Comparison of ENCODE assay signal across 17 cellular contexts in the genomic region with DNA sequence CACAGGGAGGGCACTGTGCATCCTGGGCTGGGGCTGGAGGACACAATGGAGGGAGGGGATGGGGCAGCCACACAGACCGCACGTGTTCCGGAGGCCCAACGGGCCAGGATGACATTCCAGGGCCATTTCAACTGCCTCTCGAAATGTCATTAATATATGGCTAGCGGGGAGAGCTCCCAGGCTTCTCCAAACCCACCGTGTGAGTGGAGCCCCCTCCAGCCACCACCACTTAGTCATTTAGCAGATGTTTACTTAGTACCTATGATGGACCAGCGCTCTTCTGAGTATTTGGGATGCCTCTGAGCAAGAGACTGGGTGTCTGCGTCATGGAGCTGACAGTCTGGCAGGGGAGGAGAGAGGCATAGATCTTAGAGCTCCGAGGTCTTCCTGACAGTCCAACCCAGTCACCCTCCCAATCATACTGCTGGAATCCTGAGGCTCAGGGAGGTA.
A peak's percentile ranks its signal among the peaks of the same experiment; 100 is the strongest.
DNase-seq lines count a peak whose midpoint lies in the region; ATAC-seq and TF ChIP-seq lines count a peak whose summit lies in the region.
"Had no signal": no experiment of that assay in that cellular context is flagged by ENCODE, and none has a peak within 500 bp of the region (broad histone marks: within the 10 kb centered on the region; RNA-seq: fewer than 3 reads in every experiment).

No MANE protein-coding gene starts in this region.

- no peaks in the 10 kb centered on the region for H3K4me1 Mint-ChIP-seq in activated T-helper 17 cell treated with anti-CD3 and anti-CD28 coated beads, Interleukin-2, amount 50 U/mL, for 72 hours
- H3K4me1 Mint-ChIP-seq: activated CD4-positive, alpha-beta memory T cell treated with anti-CD3 and anti-CD28 coated beads, Interleukin-2, amount 10 ng/mL, durations not matched to agents 7 days and 5 days; central memory CD8-positive, alpha-beta T cell had no signal

- no peaks in the 10 kb centered on the region for H3K27me3 Mint-ChIP-seq in activated T-helper 17 cell treated with anti-CD3 and anti-CD28 coated beads, Interleukin-2, amount 50 U/mL, for 72 hours
- H3K27me3 Mint-ChIP-seq: activated CD4-positive, alpha-beta memory T cell treated with anti-CD3 and anti-CD28 coated beads, Interleukin-2, amount 10 ng/mL, durations not matched to agents 7 days and 5 days; central memory CD8-positive, alpha-beta T cell had no signal

- H3K27ac Mint-ChIP-seq in activated T-helper 17 cell treated with anti-CD3 and anti-CD28 coated beads, Interleukin-2, amount 50 U/mL, for 72 hours, result no peak overlapping the region
- H3K27ac Mint-ChIP-seq: activated CD4-positive, alpha-beta memory T cell treated with anti-CD3 and anti-CD28 coated beads, Interleukin-2, amount 10 ng/mL, durations not matched to agents 7 days and 5 days; stimulated activated naive B cell treated with anti-CD40 and anti-IgM and Interleukin-4, amounts not matched to agents 10 μg/mL and 1 μg/mL and 100 μg/mL, for 72 hours had no signal

- no peak for ATAC-seq in activated T-helper 17 cell treated with anti-CD3 and anti-CD28 coated beads, Interleukin-2, amount 50 U/mL, for 72 hours (replicated peaks)

- TF ChIP-seq POLR2A in adrenal gland (IDR thresholded peaks at IDR 0.05) (peak in 1 of 2 donors; percentile 27), suprapubic skin (IDR thresholded peaks at IDR 0.05) (no peak)

- H3K9me3 ChIP-seq in adrenal gland (replicated peaks in 1 of 3), result no peaks in the 10 kb centered on the region
- H3K9me3 ChIP-seq in suprapubic skin, result no peaks in the 10 kb centered on the region

- no peak overlapping the region for H3K4me3 ChIP-seq in adrenal gland
- no peak overlapping the region for H3K4me3 ChIP-seq in suprapubic skin

- no peak for TF ChIP-seq EP300 in suprapubic skin (IDR thresholded peaks at IDR 0.05)

- 25 to 56% (median 30%) methylated on average over 10 of the region's 10 CpGs for WGBS in adrenal gland, 4 donors
- WGBS in suprapubic skin, result 59% methylated on average over 9 of the region's 10 CpGs

- no peak overlapping the region for H3K4me3 Mint-ChIP-seq in activated T-helper 17 cell treated with anti-CD3 and anti-CD28 coated beads, Interleukin-2, amount 50 U/mL, for 72 hours
- H3K4me3 Mint-ChIP-seq: activated CD4-positive, alpha-beta memory T cell treated with anti-CD3 and anti-CD28 coated beads, Interleukin-2, amount 10 ng/mL, durations not matched to agents 7 days and 5 days; central memory CD8-positive, alpha-beta T cell; stimulated activated naive B cell treated with anti-CD40 and anti-IgM and Interleukin-4, amounts not matched to agents 10 μg/mL and 1 μg/mL and 100 μg/mL, for 72 hours had no signal

- H3K27ac ChIP-seq in adrenal gland (peak overlapping the region in 4 of 5 donors; percentile 5 to 84 (median 74)), suprapubic skin (peak overlapping the region; percentile 49)

- H3K9me3 Mint-ChIP-seq in activated T-helper 17 cell treated with anti-CD3 and anti-CD28 coated beads, Interleukin-2, amount 50 U/mL, for 72 hours, result no peaks in the 10 kb centered on the region
- H3K9me3 Mint-ChIP-seq: activated CD4-positive, alpha-beta memory T cell treated with anti-CD3 and anti-CD28 coated beads, Interleukin-2, amount 10 ng/mL, durations not matched to agents 7 days and 5 days; central memory CD8-positive, alpha-beta T cell; stimulated activated naive B cell treated with anti-CD40 and anti-IgM and Interleukin-4, amounts not matched to agents 10 μg/mL and 1 μg/mL and 100 μg/mL, for 72 hours had no signal

- H3K4me1 ChIP-seq in adrenal gland (replicated peaks in 1 of 2), result peaks cover 38 to 70% of the 10 kb centered on the region in 2 donors
- peaks cover 67% of the 10 kb centered on the region for H3K4me1 ChIP-seq in suprapubic skin

- H3K36me3 Mint-ChIP-seq in activated T-helper 17 cell treated with anti-CD3 and anti-CD28 coated beads, Interleukin-2, amount 50 U/mL, for 72 hours (ENCODE audit: low read depth), result no peaks in the 10 kb centered on the region
- H3K36me3 Mint-ChIP-seq: stimulated activated naive B cell treated with anti-CD40 and anti-IgM and Interleukin-4, amounts not matched to agents 10 μg/mL and 1 μg/mL and 100 μg/mL, for 72 hours had no signal

- H3K27me3 ChIP-seq in adrenal gland (no peaks in the 10 kb centered on the region), suprapubic skin (no peaks in the 10 kb centered on the region)

- intact Hi-C loops in adrenal gland (cut with DNase I), result no loop called here

- TF ChIP-seq CTCF in adrenal gland (IDR thresholded peaks at IDR 0.05) (no peak), suprapubic skin (IDR thresholded peaks at IDR 0.05) (no peak)

- H3K36me3 ChIP-seq in adrenal gland (replicated peaks in 1 of 2) (no peaks in the 10 kb centered on the region), suprapubic skin (peaks cover 19% of the 10 kb centered on the region)

- DNase-seq in GM03348 (ENCODE audit: low spot score) (peak; percentile 75), adrenal gland (peak in 6 of 7 donors; percentile 64 to 82 (median 76)), kidney tubule cell (ENCODE audit: low spot score) (peak; percentile 33), suprapubic skin (ENCODE audit: low spot score in 2 of 2) (no peak), NCI-H526 (lab: John Stamatoyannopoulos, UW) (no peak), Ammon's horn (ENCODE audit: low spot score) (no peak), mucosa of gallbladder (ENCODE audit: low spot score) (no peak)
- DNase-seq: activated CD4-positive, alpha-beta memory T cell treated with anti-CD3 and anti-CD28 coated beads, Interleukin-2, amount 10 ng/mL, durations not matched to agents 7 days and 5 days; activated effector memory CD4-positive, alpha-beta T cell treated with anti-CD3 and anti-CD28 coated beads, Interleukin-2, amount 50 U/mL, for 16 hours; Calu3; mammary epithelial cell; NCI-H1105; NCI-H510A; stimulated activated CD4-positive, alpha-beta T cell treated with anti-CD3 and anti-CD28 coated beads, Interleukin-2, amount 100 ng/mL, for 24 hours; stimulated activated naive B cell treated with anti-CD40 and anti-IgM and Interleukin-4, amounts not matched to agents 10 μg/mL and 1 μg/mL and 100 μg/mL, for 72 hours had no signal

Comparison
In these comparisons a context has a peak if more than half of its experiments do, and no peak if none do; other contexts are left out.
1. DNase-seq: peak in GM03348 (single experiment), adrenal gland (6 of 7) and kidney tubule cell (single experiment); none in suprapubic skin (0 of 2), NCI-H526 (0 of 2), Ammon's horn (single experiment) and mucosa of gallbladder (single experiment).